18 cellular contexts compared by ENCODE assay signal in genomic region chr6:159014406-159014805, GRCh38. TPM values are rescaled to one million over a fixed set of nuclear protein-coding genes. Genes with fewer than 3 reads are reported as not detected.
DNase-seq lines count a peak whose midpoint lies in the region; ATAC-seq, FAIRE-seq and TF ChIP-seq lines count a peak whose summit lies in the region.
"Had no signal": no experiment of that assay in that cellular context is flagged by ENCODE, and none has a peak within 500 bp of the region (broad histone marks: within the 10 kb centered on the region; RNA-seq: fewer than 3 reads in every experiment).

No MANE protein-coding gene starts in this region.

- H3K27ac Mint-ChIP-seq in natural killer cell treated with Interleukin-12 subunit alpha and Interleukin-12 subunit beta and Interleukin-15 and Interleukin-18, amount 100 ng/mL, for 72 hours = peak overlapping the region; percentile 13 to 61
- H3K27ac Mint-ChIP-seq in natural killer cell (no peak overlapping the region), naive B cell (peak overlapping the region in 4 of 6 donors; percentile 11 to 76 (median 24))
- H3K27ac Mint-ChIP-seq in T-helper 2 cell treated with Interferon-gamma antibody and Interleukin-4, amounts not matched to agents 5 μg/mL and 100 μg/mL, for 36 hours = no peak overlapping the region
- H3K27ac Mint-ChIP-seq: GM23338 had no signal

- H3K4me1 ChIP-seq in right cardiac atrium (ENCODE audit: control insufficient read depth, insufficient read depth, low read length) (no peaks in the 10 kb centered on the region), right atrium auricular region (no peaks in the 10 kb centered on the region)
- H3K4me1 ChIP-seq: A549 had no signal

- H3K27me3 Mint-ChIP-seq in natural killer cell treated with Interleukin-12 subunit alpha and Interleukin-12 subunit beta and Interleukin-15 and Interleukin-18, amount 100 ng/mL, for 72 hours = no peaks in the 10 kb centered on the region
- H3K27me3 Mint-ChIP-seq in natural killer cell (ENCODE audit: low read depth in 2 of 2) = no peaks in the 10 kb centered on the region
- H3K27me3 Mint-ChIP-seq in T-helper 2 cell treated with Interferon-gamma antibody and Interleukin-4, amounts not matched to agents 5 μg/mL and 100 μg/mL, for 36 hours (ENCODE audit: low read depth) = no peaks in the 10 kb centered on the region
- no peaks in the 10 kb centered on the region for H3K27me3 Mint-ChIP-seq in naive B cell

- DNase-seq in natural killer cell treated with Interleukin-12 subunit alpha and Interleukin-12 subunit beta and Interleukin-15 and Interleukin-18, amount 100 ng/mL, for 72 hours (ENCODE audit: low spot score) = no peak
- DNase-seq in natural killer cell (no peak), D721Med (ENCODE audit: insufficient read length, low spot score) (no peak), naive B cell (no peak), C1 segment of cervical spinal cord (lab: John Stamatoyannopoulos, UW) (no peak), right cardiac atrium (no peak), right atrium auricular region (ENCODE audit: low spot score) (no peak)
- DNase-seq in T-helper 2 cell treated with Interferon-gamma antibody and Interleukin-4, amounts not matched to agents 5 μg/mL and 100 μg/mL, for 36 hours (ENCODE audit: low spot score) = peak; percentile 2
- DNase-seq: COR-L47, DND-41, GDM1, H7 had no signal

- H3K9me3 ChIP-seq in right cardiac atrium (ENCODE audit: control insufficient read depth, low read length) (no peaks in the 10 kb centered on the region), right atrium auricular region (peaks cover 0 to 9% of the 10 kb centered on the region in 2 donors)
- H3K9me3 ChIP-seq: A549 had no signal

- H3K36me3 ChIP-seq in right atrium auricular region = no peaks in the 10 kb centered on the region

- no peaks in the 10 kb centered on the region for H3K36me3 Mint-ChIP-seq in natural killer cell treated with Interleukin-12 subunit alpha and Interleukin-12 subunit beta and Interleukin-15 and Interleukin-18, amount 100 ng/mL, for 72 hours
- no peaks in the 10 kb centered on the region for H3K36me3 Mint-ChIP-seq in natural killer cell
- H3K36me3 Mint-ChIP-seq in T-helper 2 cell treated with Interferon-gamma antibody and Interleukin-4, amounts not matched to agents 5 μg/mL and 100 μg/mL, for 36 hours (ENCODE audit: low read depth) = peaks cover 5% of the 10 kb centered on the region
- H3K36me3 Mint-ChIP-seq in naive B cell = peaks cover 0 to 4% of the 10 kb centered on the region in 2 donors

- no peak overlapping the region for H3K4me3 Mint-ChIP-seq in natural killer cell treated with Interleukin-12 subunit alpha and Interleukin-12 subunit beta and Interleukin-15 and Interleukin-18, amount 100 ng/mL, for 72 hours
- H3K4me3 Mint-ChIP-seq in natural killer cell = no peak overlapping the region
- H3K4me3 Mint-ChIP-seq in T-helper 2 cell treated with Interferon-gamma antibody and Interleukin-4, amounts not matched to agents 5 μg/mL and 100 μg/mL, for 36 hours = no peak overlapping the region
- no peak overlapping the region for H3K4me3 Mint-ChIP-seq in naive B cell
- H3K4me3 Mint-ChIP-seq: GM23338 had no signal

- H3K27ac ChIP-seq in right cardiac atrium (ENCODE audit: low read length) (no peak overlapping the region), right atrium auricular region (no peak overlapping the region)
- H3K27ac ChIP-seq: A549 had no signal

- TF ChIP-seq CTCF in natural killer cell (IDR thresholded peaks at IDR 0.05) (no peak), D721Med (IDR thresholded peaks at IDR 0.05; ENCODE audit: insufficient read depth, missing control alignments) (no peak), right atrium auricular region (IDR thresholded peaks at IDR 0.05) (no peak)

- peak; percentile 6 for FAIRE-seq in D721Med (lab: Jason Lieb, UNC)
- FAIRE-seq: A549, GM12892 had no signal

- no peak overlapping the region for H3K4me3 ChIP-seq in right cardiac atrium (ENCODE audit: low read length)
- no peak overlapping the region for H3K4me3 ChIP-seq in right atrium auricular region
- H3K4me3 ChIP-seq: A549, GM23338 had no signal

- no peaks in the 10 kb centered on the region for H3K27me3 ChIP-seq in right cardiac atrium (ENCODE audit: control insufficient read depth, insufficient read depth)
- H3K27me3 ChIP-seq in right atrium auricular region = no peaks in the 10 kb centered on the region

- peaks cover 35 to 51% of the 10 kb centered on the region in 2 donors for H3K4me1 Mint-ChIP-seq in natural killer cell treated with Interleukin-12 subunit alpha and Interleukin-12 subunit beta and Interleukin-15 and Interleukin-18, amount 100 ng/mL, for 72 hours (ENCODE audit: low read depth in 2 of 2)
- H3K4me1 Mint-ChIP-seq in natural killer cell = peaks cover 17 to 32% of the 10 kb centered on the region in 2 donors
- peaks cover 63% of the 10 kb centered on the region for H3K4me1 Mint-ChIP-seq in T-helper 2 cell treated with Interferon-gamma antibody and Interleukin-4, amounts not matched to agents 5 μg/mL and 100 μg/mL, for 36 hours (ENCODE audit: low read depth)
- H3K4me1 Mint-ChIP-seq in naive B cell = peaks cover 31 to 46% (median 42%) of the 10 kb centered on the region in 3 donors
- H3K4me1 Mint-ChIP-seq: GM23338 had no signal

- ATAC-seq in natural killer cell treated with Interleukin-12 subunit alpha and Interleukin-12 subunit beta and Interleukin-15 and Interleukin-18, amount 100 ng/mL, for 72 hours = no peak
- ATAC-seq in natural killer cell (no peak), naive B cell (ENCODE audit: low read depth in 2 of 2) (no peak), right cardiac atrium (no peak)
- ATAC-seq: A549, GM23338 had no signal

- no peaks in the 10 kb centered on the region for H3K9me3 Mint-ChIP-seq in natural killer cell treated with Interleukin-12 subunit alpha and Interleukin-12 subunit beta and Interleukin-15 and Interleukin-18, amount 100 ng/mL, for 72 hours
- H3K9me3 Mint-ChIP-seq in natural killer cell = no peaks in the 10 kb centered on the region
- H3K9me3 Mint-ChIP-seq in T-helper 2 cell treated with Interferon-gamma antibody and Interleukin-4, amounts not matched to agents 5 μg/mL and 100 μg/mL, for 36 hours = no peaks in the 10 kb centered on the region
- H3K9me3 Mint-ChIP-seq in naive B cell = no peaks in the 10 kb centered on the region
- H3K9me3 Mint-ChIP-seq: GM23338 had no signal

- intact Hi-C loops in natural killer cell (cut with micrococcal nuclease) = no loop called here
- intact Hi-C loops in right cardiac atrium (cut with DNase I) = loop anchor here in 2 of 4 donors (10.0 kb wide), 1 partner anchor 120 kb away; no protein-coding TSS in a partner anchor

RNA-seq across cellular contexts. Expression of gene RSPH3, which starts 14.4 kb away (rescaled TPM):
- total RNA-seq in natural killer cell treated with Interleukin-12 subunit alpha and Interleukin-12 subunit beta and Interleukin-15 and Interleukin-18, amount 100 ng/mL, for 72 hours = 1 to 10 TPM; 1.9 to 2.4 TPM
- total RNA-seq in natural killer cell = 1 to 10 TPM; 1.5 to 2.9 (median 2.4) TPM
- 1 to 10 TPM in 5 of 6 donors, under 1 TPM in 1; 0.14 to 3.4 (median 2.4) TPM for polyA plus RNA-seq in naive B cell (ENCODE audit: low read depth in 6 of 6)
- 10 to 100 TPM in 3 of 4 donors, 1 to 10 TPM in 1; 9.6 to 12.1 (median 11.2) TPM for total RNA-seq in right cardiac atrium
- polyA plus RNA-seq in right cardiac atrium = 4.5 TPM
- 1 to 10 TPM; 6.8 to 10.0 TPM for total RNA-seq in right atrium auricular region

RNA-seq across cellular contexts. Expression of gene TAGAP, which starts 30.4 kb away (rescaled TPM):
- total RNA-seq in natural killer cell treated with Interleukin-12 subunit alpha and Interleukin-12 subunit beta and Interleukin-15 and Interleukin-18, amount 100 ng/mL, for 72 hours = 10 to 100 TPM; 39.6 to 46.8 TPM
- total RNA-seq in natural killer cell (100 to 1,000 TPM; 139 to 291 (median 178) TPM), right cardiac atrium (1 to 10 TPM; 1.2 to 2.0 (median 1.5) TPM), right atrium auricular region (1 to 10 TPM; 2.0 to 3.2 TPM)
- polyA plus RNA-seq in naive B cell (ENCODE audit: low read depth in 6 of 6) (100 to 1,000 TPM; 259 to 433 (median 379) TPM), right cardiac atrium (0.63 TPM)
- total RNA-seq: GM23338, H7, HT-29 had no signal
- polyA plus RNA-seq: A549, AG04450, BJ, GM23338 had no signal

Comparison
In these comparisons a context has a peak if more than half of its experiments do, and no peak if none do; other contexts are left out.
1. H3K27ac Mint-ChIP-seq: peak in natural killer cell treated with Interleukin-12 subunit alpha and Interleukin-12 subunit beta and Interleukin-15 and Interleukin-18, amount 100 ng/mL, for 72 hours (2 of 2) and naive B cell (4 of 6); none in natural killer cell (0 of 2) and T-helper 2 cell treated with Interferon-gamma antibody and Interleukin-4, amounts not matched to agents 5 μg/mL and 100 μg/mL, for 36 hours (single experiment).
2. RNA of gene TAGAP, which starts 30.4 kb away (total RNA-seq): 139 to 291 TPM in natural killer cell and 39.6 to 46.8 TPM in natural killer cell treated with Interleukin-12 subunit alpha and Interleukin-12 subunit beta and Interleukin-15 and Interleukin-18, amount 100 ng/mL, for 72 hours; 2.0 to 3.2 TPM in right atrium auricular region and 1.2 to 2.0 TPM in right cardiac atrium; every median in the first group is over 4 times any median in the second.